10 cellular contexts compared by ENCODE assay signal in genomic region chrX:40169193-40170086, GRCh38.
A peak's percentile ranks its signal among the peaks of the same experiment; 100 is the strongest.
DNase-seq lines count a peak whose midpoint lies in the region; ATAC-seq and TF ChIP-seq lines count a peak whose summit lies in the region.
"Had no signal": no experiment of that assay in that cellular context is flagged by ENCODE, and none has a peak within 500 bp of the region (broad histone marks: within the 10 kb centered on the region; RNA-seq: fewer than 3 reads in every experiment).

No MANE protein-coding gene starts in this region.

- DNase-seq in BJ (ENCODE audit: low read depth) (no peak), SHP77 treated with DMSO at 0.1 percent for 48 hours (lab: John Stamatoyannopoulos, UW) (peak; percentile 33), activated gamma-delta T cell (lab: John Stamatoyannopoulos, UW) (peak; percentile 27), right cardiac atrium (peak in 2 of 3 donors; percentile 81), D341Med (ENCODE audit: low spot score) (no peak)
- DNase-seq in stimulated activated CD4-positive, alpha-beta T cell treated with anti-CD3 and anti-CD28 coated beads, Interleukin-15, amount 100 ng/mL, for 48 hours (ENCODE audit: low read depth in 2 of 2), result peak; percentile 68 to 69

- no peaks in the 10 kb centered on the region for H3K9me3 ChIP-seq in right cardiac atrium (ENCODE audit: control insufficient read depth, low read length)
- H3K9me3 ChIP-seq: thoracic aorta had no signal

- POLR2A ChIA-PET in BJ (lab: Charles Lee), result interaction anchor here (0.5 kb wide), 1 partner anchor 15 kb away, joined by 3 read pairs; no protein-coding TSS in a partner anchor

- H3K4me3 ChIP-seq in BJ (ENCODE audit: low read depth, low read length), result no peak overlapping the region
- H3K4me3 ChIP-seq in right cardiac atrium (ENCODE audit: low read length), result no peak overlapping the region
- H3K4me3 ChIP-seq: thoracic aorta had no signal

- WGBS in right cardiac atrium, result 49% methylated on average over 44 of the region's 44 CpGs

- no peak overlapping the region for H3K27ac ChIP-seq in right cardiac atrium (ENCODE audit: low read length)
- H3K27ac ChIP-seq: HL-60, thoracic aorta had no signal

- ATAC-seq in GM19463 (IDR thresholded peaks at IDR 0.05; ENCODE audit: unreplicated experiment) (peak; percentile 42), right cardiac atrium (peak in 1 of 2 donors; percentile 2)

- H3K27me3 ChIP-seq in BJ (ENCODE audit: control insufficient read depth, insufficient read depth, low read length) (no peaks in the 10 kb centered on the region), right cardiac atrium (ENCODE audit: control insufficient read depth, insufficient read depth) (no peaks in the 10 kb centered on the region)

- CTCF ChIA-PET in BJ (lab: Yijun Ruan, JAX), result interaction anchor here (1.3 kb wide), 1 partner anchor 439 kb away, joined by 5 read pairs; no protein-coding TSS in a partner anchor

- TF ChIP-seq EP300 in Ishikawa (IDR thresholded peaks at IDR 0.05; ENCODE audit: borderline replicate concordance), result no peak

- TF ChIP-seq CTCF in BJ (IDR thresholded peaks at IDR 0.05; ENCODE audit: insufficient read depth, low read depth, low read length), result peak; percentile 49

- H3K4me1 ChIP-seq in right cardiac atrium (ENCODE audit: control insufficient read depth, insufficient read depth, low read length), result peaks cover 5% of the 10 kb centered on the region

- peak; percentile 41; the same call in 1 of the 2 replicates for TF ChIP-seq RAD21 in Ishikawa (IDR thresholded peaks at IDR 0.05; ENCODE audit: low read depth)

- H3K36me3 ChIP-seq in BJ (ENCODE audit: control insufficient read depth, insufficient read depth, low read length), result no peaks in the 10 kb centered on the region
- H3K36me3 ChIP-seq: thoracic aorta had no signal

- intact Hi-C loops in right cardiac atrium (cut with DNase I), result loop anchor here (5.0 to 10.0 kb wide), 3 partner anchors 95 to 355 kb away; no protein-coding TSS in a partner anchor

TF ChIP-seq in Ishikawa, 13 proteins besides CTCF, POLR2A, EP300 and RAD21:
- TF ChIP-seq CREB1 (IDR thresholded peaks at IDR 0.05; ENCODE audit: low read depth) (no peak), CEBPB (IDR thresholded peaks at IDR 0.05) (no peak), NFIC (IDR thresholded peaks at IDR 0.05) (peak; percentile 44; the same call in 1 of the 2 replicates), ZBTB7A (IDR thresholded peaks at IDR 0.05; ENCODE audit: low read depth) (no peak), TCF12 (IDR thresholded peaks at IDR 0.05; ENCODE audit: low read depth) (0 out of 2 replicates have a peak, but pooled peaks have one; percentile 23), MAX (IDR thresholded peaks at IDR 0.05) (no peak), USF1 (IDR thresholded peaks at IDR 0.05) (no peak), FOXM1 (IDR thresholded peaks at IDR 0.05; ENCODE audit: borderline replicate concordance, low read depth) (peak; percentile 68)
- TF ChIP-seq, protein P1, sequence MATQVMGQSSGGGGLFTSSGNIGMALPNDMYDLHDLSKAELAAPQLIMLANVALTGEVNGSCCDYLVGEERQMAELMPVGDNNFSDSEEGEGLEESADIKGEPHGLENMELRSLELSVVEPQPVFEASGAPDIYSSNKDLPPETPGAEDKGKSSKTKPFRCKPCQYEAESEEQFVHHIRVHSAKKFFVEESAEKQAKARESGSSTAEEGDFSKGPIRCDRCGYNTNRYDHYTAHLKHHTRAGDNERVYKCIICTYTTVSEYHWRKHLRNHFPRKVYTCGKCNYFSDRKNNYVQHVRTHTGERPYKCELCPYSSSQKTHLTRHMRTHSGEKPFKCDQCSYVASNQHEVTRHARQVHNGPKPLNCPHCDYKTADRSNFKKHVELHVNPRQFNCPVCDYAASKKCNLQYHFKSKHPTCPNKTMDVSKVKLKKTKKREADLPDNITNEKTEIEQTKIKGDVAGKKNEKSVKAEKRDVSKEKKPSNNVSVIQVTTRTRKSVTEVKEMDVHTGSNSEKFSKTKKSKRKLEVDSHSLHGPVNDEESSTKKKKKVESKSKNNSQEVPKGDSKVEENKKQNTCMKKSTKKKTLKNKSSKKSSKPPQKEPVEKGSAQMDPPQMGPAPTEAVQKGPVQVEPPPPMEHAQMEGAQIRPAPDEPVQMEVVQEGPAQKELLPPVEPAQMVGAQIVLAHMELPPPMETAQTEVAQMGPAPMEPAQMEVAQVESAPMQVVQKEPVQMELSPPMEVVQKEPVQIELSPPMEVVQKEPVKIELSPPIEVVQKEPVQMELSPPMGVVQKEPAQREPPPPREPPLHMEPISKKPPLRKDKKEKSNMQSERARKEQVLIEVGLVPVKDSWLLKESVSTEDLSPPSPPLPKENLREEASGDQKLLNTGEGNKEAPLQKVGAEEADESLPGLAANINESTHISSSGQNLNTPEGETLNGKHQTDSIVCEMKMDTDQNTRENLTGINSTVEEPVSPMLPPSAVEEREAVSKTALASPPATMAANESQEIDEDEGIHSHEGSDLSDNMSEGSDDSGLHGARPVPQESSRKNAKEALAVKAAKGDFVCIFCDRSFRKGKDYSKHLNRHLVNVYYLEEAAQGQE (IDR thresholded peaks at IDR 0.05; ENCODE audit: low read depth), result no peak

Comparison
In these comparisons a context has a peak if more than half of its experiments do, and no peak if none do; other contexts are left out.
1. DNase-seq: peak in SHP77 treated with DMSO at 0.1 percent for 48 hours (single experiment), activated gamma-delta T cell (single experiment), right cardiac atrium (2 of 3) and stimulated activated CD4-positive, alpha-beta T cell treated with anti-CD3 and anti-CD28 coated beads, Interleukin-15, amount 100 ng/mL, for 48 hours (2 of 2); none in BJ (single experiment) and D341Med (single experiment).